10 cellular contexts compared by ENCODE assay signal in the genomic region with DNA sequence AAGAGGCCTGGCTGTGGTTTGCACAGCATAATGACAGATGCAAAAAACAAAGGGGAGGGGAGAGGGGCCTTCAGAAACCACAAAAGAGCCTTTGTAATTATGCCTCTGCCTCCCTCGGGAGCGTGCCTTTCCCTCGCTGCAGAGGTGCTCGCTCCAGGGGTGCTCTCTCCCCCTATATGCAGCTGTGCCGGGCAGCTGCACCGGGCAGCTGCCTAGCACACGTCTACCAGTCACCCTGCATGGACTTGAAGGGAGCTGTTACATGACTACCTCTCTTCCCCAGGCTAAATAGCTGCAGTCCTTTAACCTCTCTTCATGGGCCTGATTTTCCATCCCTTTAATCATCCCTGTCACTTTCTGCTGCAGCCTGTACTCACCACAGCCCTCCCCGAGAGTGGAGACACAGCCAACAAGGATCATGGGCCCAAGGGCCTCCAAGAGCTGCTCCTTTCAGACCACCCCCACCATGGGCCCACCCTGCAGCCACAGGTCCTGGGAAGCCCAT.
DNase-seq lines count a peak whose midpoint lies in the region; ATAC-seq and TF ChIP-seq lines count a peak whose summit lies in the region.
"Had no signal": no experiment of that assay in that cellular context is flagged by ENCODE, and none has a peak within 500 bp of the region (broad histone marks: within the 10 kb centered on the region; RNA-seq: fewer than 3 reads in every experiment).

No MANE protein-coding gene starts in this region.

- peaks cover 8% of the 10 kb centered on the region for H3K27me3 Mint-ChIP-seq in glutamatergic neuron (ENCODE audit: unreplicated experiment)

- peaks cover 8% of the 10 kb centered on the region for H3K9me3 Mint-ChIP-seq in glutamatergic neuron (ENCODE audit: unreplicated experiment)

- peak; percentile 85 for DNase-seq in NCI-H345 (lab: John Stamatoyannopoulos, UW)
- peak; percentile 45 for DNase-seq in glutamatergic neuron
- DNase-seq in sciatic nerve (ENCODE audit: low spot score) = no peak
- no peak for DNase-seq in ascending aorta (ENCODE audit: low spot score in 2 of 2)
- DNase-seq in SW 1271 (lab: John Stamatoyannopoulos, UW) = no peak
- no peak for DNase-seq in EL
- DNase-seq: activated CD4-positive, alpha-beta T cell treated with anti-CD3 and anti-CD28 coated beads, Interleukin-2, amount 50 U/mL, for 1 hour had no signal

- H3K36me3 Mint-ChIP-seq in glutamatergic neuron (ENCODE audit: unreplicated experiment) = no peaks in the 10 kb centered on the region

- no peaks in the 10 kb centered on the region for H3K27me3 ChIP-seq in ascending aorta

- H3K27ac ChIP-seq in ascending aorta = no peak overlapping the region
- H3K27ac ChIP-seq: neutrophil had no signal

- TF ChIP-seq CTCF in glutamatergic neuron (IDR thresholded peaks at IDR 0.05; ENCODE audit: partially characterized antibody, unreplicated experiment) = no peak
- no peak for TF ChIP-seq CTCF in ascending aorta (IDR thresholded peaks at IDR 0.05)

- H3K4me1 Mint-ChIP-seq in glutamatergic neuron (ENCODE audit: low read depth, unreplicated experiment) = peaks cover 28% of the 10 kb centered on the region

- no peaks in the 10 kb centered on the region for H3K9me3 ChIP-seq in ascending aorta
- H3K9me3 ChIP-seq: neutrophil had no signal

- peak overlapping the region; percentile 97 for H3K27ac Mint-ChIP-seq in glutamatergic neuron (ENCODE audit: unreplicated experiment)

- no peaks in the 10 kb centered on the region for H3K36me3 ChIP-seq in ascending aorta
- H3K36me3 ChIP-seq: neutrophil had no signal

- H3K4me3 Mint-ChIP-seq in glutamatergic neuron (ENCODE audit: unreplicated experiment) = peak overlapping the region; percentile 43

- peaks cover 0 to 8% of the 10 kb centered on the region in 2 donors for H3K4me1 ChIP-seq in ascending aorta

- ATAC-seq in GM19463 (IDR thresholded peaks at IDR 0.05; ENCODE audit: unreplicated experiment) (peak; percentile 61), sciatic nerve (peak; percentile 66), HG02973 (IDR thresholded peaks at IDR 0.05; ENCODE audit: unreplicated experiment) (no peak)

- intact Hi-C loops in sciatic nerve (cut with DNase I) = no loop called here
- intact Hi-C loops in ascending aorta (cut with DNase I) = no loop called here

- no peak overlapping the region for H3K4me3 ChIP-seq in ascending aorta

Comparison
In these comparisons a context has a peak if more than half of its experiments do, and no peak if none do; other contexts are left out.
1. DNase-seq: peak in NCI-H345 (single experiment) and glutamatergic neuron (single experiment); none in sciatic nerve (single experiment), ascending aorta (0 of 2), SW 1271 (0 of 2) and EL (single experiment).